Comparison of ENCODE assay signal across 26 cellular contexts in genomic region chr1:35902671-35903070, GRCh38.
"Had no signal": no experiment of that assay in that cellular context is flagged by ENCODE, and none has a peak within 500 bp of the region (broad histone marks: within the 10 kb centered on the region; RNA-seq: fewer than 3 reads in every experiment).

No MANE protein-coding gene starts in this region.

- H3K4me1 ChIP-seq: colonic mucosa, esophagus squamous epithelium, gastrocnemius medialis, left lung, lower lobe of right lung had no signal

- DNase-seq: colonic mucosa; cortex of kidney; effector CD8-positive, alpha-beta T cell; effector memory CD8-positive, alpha-beta T cell; endodermal cell; erythroblast; esophagus squamous epithelium; foreskin fibroblast; foreskin melanocyte; gastrocnemius medialis; glutamatergic neuron; head of caudate nucleus; heart right ventricle; hippocampal formation; immature natural killer cell; islet precursor cell; kidney; kidney glomerular epithelial cell; left colon; left lung; lower lobe of right lung; mesenchymal stem cell; mucosa of descending colon; naive B cell had no signal

- H3K9me3 ChIP-seq: colonic mucosa, esophagus squamous epithelium, gastrocnemius medialis, heart right ventricle, left lung, lower lobe of right lung, mucosa of descending colon had no signal

- H3K4me3 ChIP-seq: colonic mucosa, esophagus squamous epithelium, gastrocnemius medialis, heart right ventricle, left lung, lower lobe of right lung, mucosa of descending colon had no signal

- H3K27me3 ChIP-seq: colonic mucosa, esophagus squamous epithelium, gastrocnemius medialis, heart right ventricle, left lung had no signal

- H3K27ac ChIP-seq: colonic mucosa, epithelial cell of prostate, esophagus squamous epithelium, gastrocnemius medialis, heart right ventricle, left lung, lower lobe of right lung had no signal

- ATAC-seq: effector memory CD8-positive, alpha-beta T cell; esophagus mucosa; gastrocnemius medialis; left colon; left lung; lower lobe of right lung; mucosa of descending colon had no signal
